In the genomic region with DNA sequence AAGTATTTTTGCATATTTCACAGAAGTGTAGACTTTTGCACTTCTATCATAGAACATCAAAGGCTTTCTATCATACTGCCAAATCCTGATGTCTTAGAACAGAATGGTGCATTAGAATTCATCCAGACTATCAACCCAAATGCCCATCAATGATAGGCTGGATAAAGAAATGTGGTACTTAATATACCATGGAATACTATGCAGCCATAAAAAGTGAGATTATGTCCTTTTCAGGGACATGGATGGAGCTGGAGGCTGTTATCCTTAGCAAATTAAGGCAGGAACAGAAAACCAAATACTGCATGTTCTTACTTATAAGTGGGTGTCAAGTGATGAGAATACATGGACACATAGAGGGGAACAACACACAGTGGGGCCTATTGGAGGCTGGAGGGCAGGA, we compare ENCODE assay signal across 36 cellular contexts.
"Had no signal": no experiment of that assay in that cellular context is flagged by ENCODE, and none has a peak within 500 bp of the region (broad histone marks: within the 10 kb centered on the region; RNA-seq: fewer than 3 reads in every experiment).

No MANE protein-coding gene starts in this region.

- H3K27me3 Mint-ChIP-seq: activated B cell treated with CpG ODN at 0.5 μM for 24 hours; activated CD4-positive, alpha-beta memory T cell treated with anti-CD3 and anti-CD28 coated beads for 36 hours; activated CD4-positive, alpha-beta T cell treated with anti-CD3 and anti-CD28 coated beads, Interleukin-2, amount 10 ng/mL, durations not matched to agents 24 days and 14 days; activated naive CD8-positive, alpha-beta T cell treated with anti-CD3 and anti-CD28 coated beads for 36 hours; activated T-helper 17 cell treated with anti-CD3 and anti-CD28 coated beads, Interleukin-2, amount 50 U/mL, for 72 hours had no signal

- H3K9me3 Mint-ChIP-seq: activated B cell treated with CpG ODN at 0.5 μM for 24 hours; activated CD4-positive, alpha-beta memory T cell treated with anti-CD3 and anti-CD28 coated beads for 36 hours; activated CD4-positive, alpha-beta T cell treated with anti-CD3 and anti-CD28 coated beads, Interleukin-2, amount 10 ng/mL, durations not matched to agents 24 days and 14 days; activated naive CD4-positive, alpha-beta T cell treated with anti-CD3 and anti-CD28 coated beads for 36 hours; activated naive CD4-positive, alpha-beta T cell treated with anti-CD3 and anti-CD28 coated beads, Interleukin-2, amount 50 U/mL, for 72 hours; activated naive CD8-positive, alpha-beta T cell treated with anti-CD3 and anti-CD28 coated beads for 36 hours; activated T-cell treated with anti-CD3 and anti-CD28 coated beads, Interleukin-2, amount 50 U/mL, for 4 hours; activated T-cell treated with anti-CD3 and anti-CD28 coated beads, Interleukin-2, amount 50 U/mL, for 72 hours; activated T-helper 1 cell treated with anti-CD3 and anti-CD28 coated beads, Interleukin-12 subunit alpha, Interleukin-12 subunit beta, Interleukin-2, Interleukin-4 antibody, amounts not matched to agents 30 ng/mL and 10 ng/mL and 1 ng/mL, durations not matched to agents 14 hours and 24 hours and 36 hours; activated T-helper 17 cell treated with anti-CD3 and anti-CD28 coated beads, Interleukin-2, amount 50 U/mL, for 72 hours; T-helper 1 cell treated with Interleukin-12 subunit alpha and Interleukin-12 subunit beta and Interleukin-4 antibody, amounts not matched to agents 30 μg/mL and 1 μg/mL, for 36 hours; T-helper 2 cell treated with Interferon-gamma antibody and Interleukin-4, amounts not matched to agents 5 μg/mL and 100 μg/mL, for 36 hours had no signal

- H3K4me1 ChIP-seq: breast epithelium had no signal

- H3K9me3 ChIP-seq: adrenal gland, body of pancreas, breast epithelium had no signal

- H3K27ac Mint-ChIP-seq: activated B cell treated with CpG ODN at 0.5 μM for 24 hours; activated CD4-positive, alpha-beta memory T cell treated with anti-CD3 and anti-CD28 coated beads for 36 hours; activated CD4-positive, alpha-beta T cell treated with anti-CD3 and anti-CD28 coated beads, Interleukin-2, amount 10 ng/mL, durations not matched to agents 24 days and 14 days; activated naive CD4-positive, alpha-beta T cell treated with anti-CD3 and anti-CD28 coated beads for 36 hours; activated naive CD4-positive, alpha-beta T cell treated with anti-CD3 and anti-CD28 coated beads, Interleukin-2, amount 50 U/mL, for 72 hours; activated naive CD8-positive, alpha-beta T cell treated with anti-CD3 and anti-CD28 coated beads for 36 hours; activated T-cell treated with anti-CD3 and anti-CD28 coated beads, Interleukin-2, amount 50 U/mL, for 72 hours; activated T-helper 1 cell treated with anti-CD3 and anti-CD28 coated beads, Interleukin-12 subunit alpha, Interleukin-12 subunit beta, Interleukin-2, Interleukin-4 antibody, amounts not matched to agents 30 ng/mL and 10 ng/mL and 1 ng/mL, durations not matched to agents 14 hours and 24 hours and 36 hours; activated T-helper 17 cell treated with anti-CD3 and anti-CD28 coated beads, Interleukin-2, amount 50 U/mL, for 72 hours; T-helper 1 cell treated with Interleukin-12 subunit alpha and Interleukin-12 subunit beta and Interleukin-4 antibody, amounts not matched to agents 30 μg/mL and 1 μg/mL, for 36 hours; T-helper 2 cell treated with Interferon-gamma antibody and Interleukin-4, amounts not matched to agents 5 μg/mL and 100 μg/mL, for 36 hours had no signal

- FAIRE-seq: astrocyte, colon, TTC549 had no signal

- H3K27ac ChIP-seq: adrenal gland, body of pancreas, brain microvascular endothelial cell, breast epithelium, VCaP had no signal

- ATAC-seq: activated naive CD4-positive, alpha-beta T cell treated with anti-CD3 and anti-CD28 coated beads, Interleukin-2, amount 50 U/mL, for 72 hours; activated T-cell treated with anti-CD3 and anti-CD28 coated beads, Interleukin-2, amount 50 U/mL, for 4 hours; activated T-cell treated with anti-CD3 and anti-CD28 coated beads, Interleukin-2, amount 50 U/mL, for 72 hours; activated T-helper 17 cell treated with anti-CD3 and anti-CD28 coated beads, Interleukin-2, amount 50 U/mL, for 72 hours; body of pancreas had no signal

- H3K36me3 ChIP-seq: adrenal gland, brain microvascular endothelial cell, breast epithelium had no signal

- H3K4me3 Mint-ChIP-seq: activated B cell treated with CpG ODN at 0.5 μM for 24 hours; activated CD4-positive, alpha-beta memory T cell treated with anti-CD3 and anti-CD28 coated beads for 36 hours; activated CD4-positive, alpha-beta T cell treated with anti-CD3 and anti-CD28 coated beads, Interleukin-2, amount 10 ng/mL, durations not matched to agents 24 days and 14 days; activated naive CD4-positive, alpha-beta T cell treated with anti-CD3 and anti-CD28 coated beads for 36 hours; activated naive CD8-positive, alpha-beta T cell treated with anti-CD3 and anti-CD28 coated beads for 36 hours; activated T-cell treated with anti-CD3 and anti-CD28 coated beads, Interleukin-2, amount 50 U/mL, for 4 hours; activated T-cell treated with anti-CD3 and anti-CD28 coated beads, Interleukin-2, amount 50 U/mL, for 72 hours; activated T-helper 1 cell treated with anti-CD3 and anti-CD28 coated beads, Interleukin-12 subunit alpha, Interleukin-12 subunit beta, Interleukin-2, Interleukin-4 antibody, amounts not matched to agents 30 ng/mL and 10 ng/mL and 1 ng/mL, durations not matched to agents 14 hours and 24 hours and 36 hours; activated T-helper 17 cell treated with anti-CD3 and anti-CD28 coated beads, Interleukin-2, amount 50 U/mL, for 72 hours; T-helper 1 cell treated with Interleukin-12 subunit alpha and Interleukin-12 subunit beta and Interleukin-4 antibody, amounts not matched to agents 30 μg/mL and 1 μg/mL, for 36 hours; T-helper 2 cell treated with Interferon-gamma antibody and Interleukin-4, amounts not matched to agents 5 μg/mL and 100 μg/mL, for 36 hours had no signal

- H3K36me3 Mint-ChIP-seq: activated CD4-positive, alpha-beta memory T cell treated with anti-CD3 and anti-CD28 coated beads for 36 hours; activated naive CD4-positive, alpha-beta T cell treated with anti-CD3 and anti-CD28 coated beads, Interleukin-2, amount 50 U/mL, for 72 hours had no signal

- DNase-seq: activated B cell treated with CpG ODN at 0.5 μM for 24 hours; activated CD4-positive, alpha-beta memory T cell treated with anti-CD3 and anti-CD28 coated beads for 36 hours; activated CD4-positive, alpha-beta T cell treated with anti-CD3 and anti-CD28 coated beads for 4 hours; activated CD4-positive, alpha-beta T cell treated with anti-CD3 and anti-CD28 coated beads, Interleukin-2, amount 10 ng/mL, durations not matched to agents 24 days and 14 days; activated CD4-positive, alpha-beta T cell treated with anti-CD3 and anti-CD28 coated beads, Interleukin-2, amount 50 U/mL, for 1 hour; activated CD4-positive, alpha-beta T cell treated with anti-CD3 and anti-CD28 coated beads, Interleukin-2, amount 50 U/mL, for 4 hours; activated CD4-positive, CD25-positive, alpha-beta regulatory T cell treated with anti-CD3 and anti-CD28 coated beads, Interleukin-2, amount 50 U/mL, for 72 hours; activated CD8-positive, alpha-beta memory T cell treated with anti-CD3 and anti-CD28 coated beads, Interleukin-2, amount 50 U/mL, for 4 hours; activated effector memory CD4-positive, alpha-beta T cell treated with anti-CD3 and anti-CD28 coated beads, Interleukin-2, amount 50 U/mL, for 16 hours; activated gamma-delta T cell treated with Interleukin-2 at 50 U/mL for 16 hours; activated naive CD4-positive, alpha-beta T cell; activated naive CD4-positive, alpha-beta T cell treated with anti-CD3 and anti-CD28 coated beads for 36 hours; activated naive CD4-positive, alpha-beta T cell treated with anti-CD3 and anti-CD28 coated beads, Interleukin-2, amount 50 U/mL, for 16 hours; activated naive CD8-positive, alpha-beta T cell treated with anti-CD3 and anti-CD28 coated beads for 36 hours; activated T-cell treated with anti-CD3 and anti-CD28 coated beads for 4 hours; activated T-cell treated with anti-CD3 and anti-CD28 coated beads, Interleukin-2, amount 50 U/mL, for 1 hour; activated T-cell treated with anti-CD3 and anti-CD28 coated beads, Interleukin-2, amount 50 U/mL, for 4 hours; activated T-cell treated with anti-CD3 and anti-CD28 coated beads, Interleukin-2, amount 50 U/mL, for 72 hours; adrenal gland; amniotic stem cell; aorta; body of pancreas; brain microvascular endothelial cell; central memory CD4-positive, alpha-beta T cell; T-helper 2 cell; T-helper 9 cell had no signal

- H3K4me3 ChIP-seq: adrenal gland, body of pancreas, breast epithelium had no signal

- H3K27me3 ChIP-seq: adrenal gland, body of pancreas, brain microvascular endothelial cell, breast epithelium had no signal
